Comparison of ENCODE assay signal across 9 cellular contexts in the genomic region with DNA sequence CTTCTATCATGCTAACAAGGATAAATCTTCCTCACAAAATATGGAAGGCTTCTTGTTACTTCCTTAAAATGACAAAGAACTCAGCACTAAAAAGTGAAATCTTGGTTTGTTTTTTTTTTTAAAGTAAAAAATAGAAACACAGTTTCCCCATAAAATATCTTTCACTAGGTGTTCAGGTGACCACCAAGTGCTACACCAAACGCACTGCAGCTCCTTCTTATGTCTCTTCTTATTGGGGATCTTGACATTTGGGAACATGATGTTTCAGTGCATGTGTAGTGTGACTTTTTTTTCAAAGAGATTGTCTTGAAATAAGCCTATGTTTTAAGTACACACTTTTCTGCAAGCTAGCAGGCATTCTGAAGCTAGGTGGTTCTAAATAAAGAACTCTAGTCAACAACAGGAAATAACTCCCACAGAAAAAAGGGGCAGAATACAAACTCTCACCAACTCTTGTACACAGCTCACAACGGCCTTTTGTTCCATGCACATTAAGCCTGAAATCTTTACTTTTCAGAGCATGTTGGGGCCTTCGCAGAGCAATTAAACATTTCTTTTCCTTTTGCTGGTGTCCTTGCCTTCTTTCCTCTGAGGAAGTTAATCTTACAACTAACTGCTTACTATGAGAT. TPM values are rescaled to one million over a fixed set of nuclear protein-coding genes. Genes with fewer than 3 reads are reported as not detected.
DNase-seq lines count a peak whose midpoint lies in the region; ATAC-seq and TF ChIP-seq lines count a peak whose summit lies in the region.
"Had no signal": no experiment of that assay in that cellular context is flagged by ENCODE, and none has a peak within 500 bp of the region (broad histone marks: within the 10 kb centered on the region; RNA-seq: fewer than 3 reads in every experiment).

No MANE protein-coding gene starts in this region.

- peak; percentile 69 for ATAC-seq in activated CD4-positive, alpha-beta T cell treated with anti-CD3 and anti-CD28 coated beads for 36 hours
- ATAC-seq in HG02610 (IDR thresholded peaks at IDR 0.05; ENCODE audit: unreplicated experiment): peak; percentile 64

- H3K36me3 Mint-ChIP-seq in activated CD4-positive, alpha-beta T cell treated with anti-CD3 and anti-CD28 coated beads for 36 hours (ENCODE audit: low read depth): no peaks in the 10 kb centered on the region
- peaks cover 6% of the 10 kb centered on the region for H3K36me3 Mint-ChIP-seq in T-helper 2 cell treated with Interferon-gamma antibody and Interleukin-4, amounts not matched to agents 5 μg/mL and 100 μg/mL, for 36 hours (ENCODE audit: low read depth)
- H3K36me3 Mint-ChIP-seq in endodermal cell (ENCODE audit: low read depth): no peaks in the 10 kb centered on the region

- peaks cover 49% of the 10 kb centered on the region for H3K4me1 Mint-ChIP-seq in activated CD4-positive, alpha-beta T cell treated with anti-CD3 and anti-CD28 coated beads for 36 hours
- H3K4me1 Mint-ChIP-seq in T-helper 2 cell treated with Interferon-gamma antibody and Interleukin-4, amounts not matched to agents 5 μg/mL and 100 μg/mL, for 36 hours (ENCODE audit: low read depth): peaks cover 38% of the 10 kb centered on the region
- peaks cover 27% of the 10 kb centered on the region for H3K4me1 Mint-ChIP-seq in endodermal cell

- no peaks in the 10 kb centered on the region for H3K9me3 ChIP-seq in skeletal muscle tissue (ENCODE audit: control insufficient read depth in 3 of 3, low read length in 3 of 3)
- no peaks in the 10 kb centered on the region for H3K9me3 ChIP-seq in thyroid gland
- H3K9me3 ChIP-seq in endodermal cell (ENCODE audit: control insufficient read depth, low read length): no peaks in the 10 kb centered on the region

- H3K27ac ChIP-seq in skeletal muscle tissue (ENCODE audit: low read depth, low read length) (peak overlapping the region; percentile 6), thyroid gland (no peak overlapping the region), endodermal cell (ENCODE audit: low read depth, low read length) (no peak overlapping the region)

- WGBS in thyroid gland, 2 donors: 58 to 70% methylated on average over 3 of the region's 3 CpGs
- WGBS in endodermal cell (ENCODE audit: insufficient coverage in 1 of 2, insufficient read length in 1 of 2), 2 experiments: 83% methylated on average over 2 to 3 of the region's 3 CpGs

- CTCF ChIA-PET in activated CD4-positive, alpha-beta T cell treated with anti-CD3 and anti-CD28 coated beads for 36 hours (lab: Charles Lee): interaction anchor here (0.6 to 3.9 kb wide), 4 partner anchors 9 to 20 kb away, joined by 3 to 18 read pairs (median 12); a partner anchor contains a TSS

- POLR2A ChIA-PET in activated CD4-positive, alpha-beta T cell treated with anti-CD3 and anti-CD28 coated beads for 36 hours (lab: Charles Lee): interaction anchor here (0.6 kb wide), 1 partner anchor 32 kb away, joined by 3 read pairs; no protein-coding TSS in a partner anchor

- no peak overlapping the region for H3K4me3 Mint-ChIP-seq in activated CD4-positive, alpha-beta T cell treated with anti-CD3 and anti-CD28 coated beads for 36 hours
- peak overlapping the region; percentile 57 for H3K4me3 Mint-ChIP-seq in T-helper 2 cell treated with Interferon-gamma antibody and Interleukin-4, amounts not matched to agents 5 μg/mL and 100 μg/mL, for 36 hours
- H3K4me3 Mint-ChIP-seq in endodermal cell: no peak overlapping the region

- TF ChIP-seq CTCF in thyroid gland (IDR thresholded peaks at IDR 0.05): no peak
- TF ChIP-seq CTCF in endodermal cell (conservative IDR thresholded peaks at IDR 0.05): no peak

- H3K9me3 Mint-ChIP-seq in activated CD4-positive, alpha-beta T cell treated with anti-CD3 and anti-CD28 coated beads for 36 hours (ENCODE audit: low read depth): no peaks in the 10 kb centered on the region
- no peaks in the 10 kb centered on the region for H3K9me3 Mint-ChIP-seq in T-helper 2 cell treated with Interferon-gamma antibody and Interleukin-4, amounts not matched to agents 5 μg/mL and 100 μg/mL, for 36 hours
- no peaks in the 10 kb centered on the region for H3K9me3 Mint-ChIP-seq in endodermal cell

- intact Hi-C loops in activated CD4-positive, alpha-beta T cell treated with anti-CD3 and anti-CD28 coated beads for 36 hours (cut with DNase I, micrococcal nuclease): no loop called here
- intact Hi-C loops in thyroid gland (cut with DNase I): no loop called here

- H3K4me1 ChIP-seq in skeletal muscle tissue (ENCODE audit: control insufficient read depth in 3 of 3, insufficient read depth in 3 of 3, low read length in 3 of 3): peaks cover 0 to 8% (median 5%) of the 10 kb centered on the region in 3 donors
- no peaks in the 10 kb centered on the region for H3K4me1 ChIP-seq in thyroid gland
- H3K4me1 ChIP-seq in endodermal cell (ENCODE audit: control insufficient read depth, insufficient read depth, low read length): peaks cover 9% of the 10 kb centered on the region

- H3K27me3 ChIP-seq in skeletal muscle tissue (ENCODE audit: control insufficient read depth in 3 of 3, insufficient read depth in 3 of 3, low read length in 3 of 3) (no peaks in the 10 kb centered on the region), thyroid gland (no peaks in the 10 kb centered on the region), endodermal cell (ENCODE audit: control insufficient read depth, insufficient read depth, low read length, poor library complexity, severe bottlenecking) (no peaks in the 10 kb centered on the region)

- no peaks in the 10 kb centered on the region for H3K36me3 ChIP-seq in skeletal muscle tissue (ENCODE audit: control insufficient read depth in 3 of 3, insufficient read depth in 3 of 3, low read length in 3 of 3)
- no peaks in the 10 kb centered on the region for H3K36me3 ChIP-seq in thyroid gland
- H3K36me3 ChIP-seq in endodermal cell (ENCODE audit: control insufficient read depth, insufficient read depth, low read length): no peaks in the 10 kb centered on the region

- DNase-seq in activated CD4-positive, alpha-beta T cell treated with anti-CD3 and anti-CD28 coated beads for 36 hours: no peak
- DNase-seq in activated CD4-positive, alpha-beta T cell treated with anti-CD3 and anti-CD28 coated beads, Interleukin-2, amount 50 U/mL, for 48 hours: no peak
- DNase-seq in T-helper 2 cell treated with Interferon-gamma antibody and Interleukin-4, amounts not matched to agents 5 μg/mL and 100 μg/mL, for 36 hours (ENCODE audit: low spot score): no peak
- DNase-seq in activated effector memory CD4-positive, alpha-beta T cell treated with Interleukin-2 at 50 U/mL for 16 hours: no peak
- no peak for DNase-seq in thyroid gland
- no peak for DNase-seq in endodermal cell
- DNase-seq: effector memory CD4-positive, alpha-beta T cell had no signal

- no peak for TF ChIP-seq POLR2A in thyroid gland (IDR thresholded peaks at IDR 0.05)

- no peaks in the 10 kb centered on the region for H3K27me3 Mint-ChIP-seq in activated CD4-positive, alpha-beta T cell treated with anti-CD3 and anti-CD28 coated beads for 36 hours
- no peaks in the 10 kb centered on the region for H3K27me3 Mint-ChIP-seq in T-helper 2 cell treated with Interferon-gamma antibody and Interleukin-4, amounts not matched to agents 5 μg/mL and 100 μg/mL, for 36 hours (ENCODE audit: low read depth)
- H3K27me3 Mint-ChIP-seq in endodermal cell (ENCODE audit: insufficient read depth): no peaks in the 10 kb centered on the region

- no peak overlapping the region for H3K4me3 ChIP-seq in skeletal muscle tissue (ENCODE audit: low read length in 3 of 3)
- H3K4me3 ChIP-seq in thyroid gland (replicated peaks in 1 of 3): no peak overlapping the region
- H3K4me3 ChIP-seq in endodermal cell (ENCODE audit: low read length): no peak overlapping the region

- H3K27ac Mint-ChIP-seq in activated CD4-positive, alpha-beta T cell treated with anti-CD3 and anti-CD28 coated beads for 36 hours: peak overlapping the region; percentile 58
- peak overlapping the region; percentile 76 for H3K27ac Mint-ChIP-seq in T-helper 2 cell treated with Interferon-gamma antibody and Interleukin-4, amounts not matched to agents 5 μg/mL and 100 μg/mL, for 36 hours
- no peak overlapping the region for H3K27ac Mint-ChIP-seq in endodermal cell

- H3K9ac ChIP-seq in skeletal muscle tissue (ENCODE audit: low read depth in 1 of 3, low read length in 3 of 3) (no peak overlapping the region), endodermal cell (ENCODE audit: extremely low read depth, low read length, poor library complexity, severe bottlenecking) (no peak overlapping the region)

RNA-seq across cellular contexts. Expression of a gene that starts 13.2 kb away (rescaled TPM):
- total RNA-seq in activated CD4-positive, alpha-beta T cell treated with anti-CD3 and anti-CD28 coated beads for 36 hours: 10 to 100 TPM; 14.5 to 14.9 TPM
- total RNA-seq in skeletal muscle tissue (9.4 TPM), thyroid gland (10 to 100 TPM; 13.7 to 17.3 (median 16.6) TPM), endodermal cell (10 to 100 TPM; 17.1 to 20.3 TPM)
- 27.7 TPM for polyA plus RNA-seq in endodermal cell (2013, experiment 1 of 2)
- 25.7 TPM for polyA plus RNA-seq in endodermal cell (2013, experiment 2 of 2)
